In genomic region chr11:1889527-1889930, GRCh38 we compare ENCODE assay signal across 3 cellular contexts.
TF ChIP-seq lines count a peak whose summit lies in the region.

No MANE protein-coding gene starts in this region.

TF ChIP-seq in SK-N-SH, 30 proteins besides CTCF, POLR2A, EP300 and RAD21:
- TF ChIP-seq FOSL2 (IDR thresholded peaks at IDR 0.05; ENCODE audit: borderline replicate concordance, low read depth) (no peak), ELF1 (IDR thresholded peaks at IDR 0.05) (no peak), USF1 (IDR thresholded peaks at IDR 0.05; ENCODE audit: borderline replicate concordance, low read depth) (no peak), CHD2 (IDR thresholded peaks at IDR 0.05; ENCODE audit: low read length, partially characterized antibody) (no peak), TCF12 (IDR thresholded peaks at IDR 0.05) (no peak), FOXM1 (IDR thresholded peaks at IDR 0.05; ENCODE audit: low read depth) (no peak), GATA2 (CRISPR knock-in tag; IDR thresholded peaks at IDR 0.05) (no peak), RXRA (IDR thresholded peaks at IDR 0.05; ENCODE audit: borderline replicate concordance, low read depth) (no peak), FOXJ3 (CRISPR knock-in tag; IDR thresholded peaks at IDR 0.05) (no peak), MEF2A (IDR thresholded peaks at IDR 0.05; ENCODE audit: borderline replicate concordance, low read depth) (no peak), TEAD4 (IDR thresholded peaks at IDR 0.05; ENCODE audit: borderline replicate concordance, insufficient read depth) (no peak), REST (IDR thresholded peaks at IDR 0.05; ENCODE audit: low read depth, low read length) (no peak), RCOR1 (IDR thresholded peaks at IDR 0.05; ENCODE audit: low read length) (no peak), POLR2AphosphoS5 (IDR thresholded peaks at IDR 0.05; ENCODE audit: low read depth, low read length) (no peak), RFX5 (IDR thresholded peaks at IDR 0.05; ENCODE audit: low read length) (no peak), NFIC (IDR thresholded peaks at IDR 0.05; ENCODE audit: borderline replicate concordance) (no peak)
TF ChIP-seq in SK-N-SH: peak in this region for 0.

TF ChIP-seq in SK-N-SH treated with all-trans-retinoic acid at 6 μM for 48 hours, 23 proteins besides CTCF, POLR2A, EP300 and RAD21:
- TF ChIP-seq TSHZ2 (CRISPR knock-in tag; IDR thresholded peaks at IDR 0.05) (no peak), ZC3H10 (CRISPR knock-in tag; IDR thresholded peaks at IDR 0.05) (no peak), OSR1 (CRISPR knock-in tag; IDR thresholded peaks at IDR 0.05) (no peak), BACH2 (CRISPR knock-in tag; IDR thresholded peaks at IDR 0.05; ENCODE audit: borderline replicate concordance) (no peak), TCF4 (CRISPR knock-in tag; IDR thresholded peaks at IDR 0.05; ENCODE audit: borderline replicate concordance) (no peak), CREB5 (CRISPR knock-in tag; IDR thresholded peaks at IDR 0.05; ENCODE audit: low read depth) (no peak), CSDC2 (CRISPR knock-in tag; IDR thresholded peaks at IDR 0.05) (no peak), ZFP30 (CRISPR knock-in tag; IDR thresholded peaks at IDR 0.05) (no peak), ZFP3 (CRISPR knock-in tag; IDR thresholded peaks at IDR 0.05) (no peak), ZNF70 (CRISPR knock-in tag; IDR thresholded peaks at IDR 0.05) (no peak)
TF ChIP-seq in SK-N-SH treated with all-trans-retinoic acid at 6 μM for 48 hours: peak in this region for 0.

TF ChIP-seq in GM12878, 131 proteins besides CTCF, POLR2A, EP300 and RAD21:
- TF ChIP-seq SUPT20H (IDR thresholded peaks at IDR 0.05; ENCODE audit: borderline replicate concordance, control insufficient read depth, low read depth, low read length) (no peak), CEBPZ (IDR thresholded peaks at IDR 0.05; ENCODE audit: low read depth, low read length) (no peak), ESRRA (IDR thresholded peaks at IDR 0.05; ENCODE audit: low read length) (no peak), TCF3 (IDR thresholded peaks at IDR 0.05; ENCODE audit: borderline replicate concordance, insufficient read depth, low read depth, low read length) (no peak), CREB1 (IDR thresholded peaks at IDR 0.05; ENCODE audit: low read depth) (no peak), NR2C2 (IDR thresholded peaks at IDR 0.05; ENCODE audit: borderline replicate concordance, control insufficient read depth, insufficient read length, low read depth) (no peak), CHD4 (IDR thresholded peaks at IDR 0.05) (no peak), POLR2AphosphoS2 (IDR thresholded peaks at IDR 0.05; ENCODE audit: low read depth, low read length) (0 out of 2 replicates have a peak, but pooled peaks have one; percentile 19), USF2 (IDR thresholded peaks at IDR 0.05; ENCODE audit: borderline replicate concordance, low read depth, low read length) (no peak)
